Comparison of ENCODE assay signal across 34 cellular contexts in genomic region chr3:135214400-135214799, GRCh38.
"Had no signal": no experiment of that assay in that cellular context is flagged by ENCODE, and none has a peak within 500 bp of the region (broad histone marks: within the 10 kb centered on the region; RNA-seq: fewer than 3 reads in every experiment).

No MANE protein-coding gene starts in this region.

- H3K9me3 Mint-ChIP-seq: activated CD4-positive, alpha-beta T cell treated with anti-CD3 and anti-CD28 coated beads, Interleukin-2, amount 10 ng/mL, durations not matched to agents 7 days and 5 days; activated CD8-positive, alpha-beta T cell treated with anti-CD3 and anti-CD28 coated beads for 36 hours; activated naive CD4-positive, alpha-beta T cell treated with anti-CD3 and anti-CD28 coated beads for 36 hours; activated naive CD4-positive, alpha-beta T cell treated with anti-CD3 and anti-CD28 coated beads, Interleukin-2, amount 50 U/mL, for 24 hours; activated naive CD8-positive, alpha-beta T cell treated with anti-CD3 and anti-CD28 coated beads for 36 hours; activated naive CD8-positive, alpha-beta T cell treated with anti-CD3 and anti-CD28 coated beads, Interleukin-2, amount 50 U/mL, for 24 hours; activated T-helper 1 cell treated with anti-CD3 and anti-CD28 coated beads, Interleukin-12 subunit alpha, Interleukin-12 subunit beta, Interleukin-2, Interleukin-4 antibody, amounts not matched to agents 30 ng/mL and 10 ng/mL and 1 ng/mL, durations not matched to agents 14 hours and 24 hours and 36 hours; activated T-helper 2 cell treated with anti-CD3 and anti-CD28 coated beads, Interferon-gamma antibody, Interleukin-2, Interleukin-4, amounts not matched to agents 10 μg/mL and 5 μg/mL and 100 μg/mL, durations not matched to agents 14 hours and 24 hours and 36 hours; endodermal cell; T-helper 2 cell treated with Interferon-gamma antibody and Interleukin-4, amounts not matched to agents 5 μg/mL and 100 μg/mL, for 36 hours had no signal

- H3K4me3 ChIP-seq: adrenal gland, body of pancreas, breast epithelium, coronary artery, dorsolateral prefrontal cortex, heart right ventricle had no signal

- H3K27ac Mint-ChIP-seq: activated CD4-positive, alpha-beta T cell treated with anti-CD3 and anti-CD28 coated beads, Interleukin-2, amount 10 ng/mL, durations not matched to agents 7 days and 5 days; activated CD8-positive, alpha-beta memory T cell treated with anti-CD3 and anti-CD28 coated beads, Interleukin-2, amount 10 ng/mL, durations not matched to agents 7 days and 5 days; activated CD8-positive, alpha-beta T cell treated with anti-CD3 and anti-CD28 coated beads for 36 hours; activated naive CD4-positive, alpha-beta T cell treated with anti-CD3 and anti-CD28 coated beads for 36 hours; activated naive CD4-positive, alpha-beta T cell treated with anti-CD3 and anti-CD28 coated beads, Interleukin-2, amount 50 U/mL, for 24 hours; activated naive CD8-positive, alpha-beta T cell treated with anti-CD3 and anti-CD28 coated beads for 36 hours; activated naive CD8-positive, alpha-beta T cell treated with anti-CD3 and anti-CD28 coated beads, Interleukin-2, amount 50 U/mL, for 24 hours; activated T-helper 1 cell treated with anti-CD3 and anti-CD28 coated beads, Interleukin-12 subunit alpha, Interleukin-12 subunit beta, Interleukin-2, Interleukin-4 antibody, amounts not matched to agents 30 ng/mL and 10 ng/mL and 1 ng/mL, durations not matched to agents 14 hours and 24 hours and 36 hours; activated T-helper 2 cell treated with anti-CD3 and anti-CD28 coated beads, Interferon-gamma antibody, Interleukin-2, Interleukin-4, amounts not matched to agents 10 μg/mL and 5 μg/mL and 100 μg/mL, durations not matched to agents 14 hours and 24 hours and 36 hours; dendritic cell treated with granulocyte-macrophage colony-stimulating factor and Interleukin-4, amounts not matched to agents 40 ng/mL and 50 ng/mL, for 4 days; endodermal cell; T-helper 17 cell; T-helper 2 cell treated with Interferon-gamma antibody and Interleukin-4, amounts not matched to agents 5 μg/mL and 100 μg/mL, for 36 hours had no signal

- H3K4me1 Mint-ChIP-seq: activated CD4-positive, alpha-beta T cell treated with anti-CD3 and anti-CD28 coated beads, Interleukin-2, amount 10 ng/mL, durations not matched to agents 7 days and 5 days; activated CD8-positive, alpha-beta memory T cell treated with anti-CD3 and anti-CD28 coated beads, Interleukin-2, amount 10 ng/mL, durations not matched to agents 7 days and 5 days; activated naive CD4-positive, alpha-beta T cell treated with anti-CD3 and anti-CD28 coated beads, Interleukin-2, amount 50 U/mL, for 24 hours; activated naive CD8-positive, alpha-beta T cell treated with anti-CD3 and anti-CD28 coated beads for 36 hours; activated naive CD8-positive, alpha-beta T cell treated with anti-CD3 and anti-CD28 coated beads, Interleukin-2, amount 50 U/mL, for 24 hours; central memory CD8-positive, alpha-beta T cell; T-helper 17 cell had no signal

- H3K36me3 Mint-ChIP-seq: activated CD8-positive, alpha-beta memory T cell treated with anti-CD3 and anti-CD28 coated beads, Interleukin-2, amount 10 ng/mL, durations not matched to agents 7 days and 5 days; activated naive CD4-positive, alpha-beta T cell treated with anti-CD3 and anti-CD28 coated beads, Interleukin-2, amount 50 U/mL, for 24 hours; activated naive CD8-positive, alpha-beta T cell treated with anti-CD3 and anti-CD28 coated beads for 36 hours had no signal

- H3K27me3 ChIP-seq: adrenal gland, body of pancreas, breast epithelium, dorsolateral prefrontal cortex, heart right ventricle had no signal

- FAIRE-seq: frontal cortex had no signal

- H3K4me1 ChIP-seq: adrenal gland, body of pancreas, breast epithelium had no signal

- ATAC-seq: activated CD8-positive, alpha-beta memory T cell treated with anti-CD3 and anti-CD28 coated beads, Interleukin-2, amount 10 ng/mL, durations not matched to agents 7 days and 5 days; activated CD8-positive, alpha-beta T cell treated with anti-CD3 and anti-CD28 coated beads for 36 hours; activated naive CD8-positive, alpha-beta T cell treated with anti-CD3 and anti-CD28 coated beads, Interleukin-2, amount 50 U/mL, for 24 hours; body of pancreas; esophagus mucosa; T-helper 17 cell had no signal

- H3K27me3 Mint-ChIP-seq: activated CD4-positive, alpha-beta T cell treated with anti-CD3 and anti-CD28 coated beads, Interleukin-2, amount 10 ng/mL, durations not matched to agents 7 days and 5 days; activated CD8-positive, alpha-beta memory T cell treated with anti-CD3 and anti-CD28 coated beads, Interleukin-2, amount 10 ng/mL, durations not matched to agents 7 days and 5 days; activated naive CD4-positive, alpha-beta T cell treated with anti-CD3 and anti-CD28 coated beads, Interleukin-2, amount 50 U/mL, for 24 hours; central memory CD8-positive, alpha-beta T cell; T-helper 17 cell had no signal

- H3K36me3 ChIP-seq: adrenal gland, breast epithelium, heart right ventricle had no signal

- H3K27ac ChIP-seq: adrenal gland, body of pancreas, breast epithelium, coronary artery, dorsolateral prefrontal cortex, heart right ventricle had no signal

- H3K9me3 ChIP-seq: adrenal gland, body of pancreas, breast epithelium had no signal

- DNase-seq: activated CD4-positive, alpha-beta T cell treated with anti-CD3 and anti-CD28 coated beads for 1 hour; activated CD4-positive, alpha-beta T cell treated with anti-CD3 and anti-CD28 coated beads for 4 hours; activated CD4-positive, alpha-beta T cell treated with anti-CD3 and anti-CD28 coated beads, Interleukin-2, amount 10 ng/mL, durations not matched to agents 7 days and 5 days; activated CD4-positive, alpha-beta T cell treated with anti-CD3 and anti-CD28 coated beads, Interleukin-2, amount 50 U/mL, for 4 hours; activated CD8-positive, alpha-beta memory T cell treated with anti-CD3 and anti-CD28 coated beads, Interleukin-2, amount 10 ng/mL, durations not matched to agents 7 days and 5 days; activated CD8-positive, alpha-beta memory T cell treated with anti-CD3 and anti-CD28 coated beads, Interleukin-2, amount 50 U/mL, for 4 hours; activated CD8-positive, alpha-beta T cell treated with anti-CD3 and anti-CD28 coated beads for 36 hours; activated effector memory CD4-positive, alpha-beta T cell treated with anti-CD3 and anti-CD28 coated beads, Interleukin-2, amount 50 U/mL, for 16 hours; activated naive CD4-positive, alpha-beta T cell treated with anti-CD3 and anti-CD28 coated beads for 36 hours; activated naive CD8-positive, alpha-beta T cell treated with anti-CD3 and anti-CD28 coated beads for 36 hours; activated naive CD8-positive, alpha-beta T cell treated with anti-CD3 and anti-CD28 coated beads, Interleukin-2, amount 50 U/mL, for 24 hours; activated T-cell treated with anti-CD3 and anti-CD28 coated beads, Interleukin-2, amount 50 U/mL, for 1 hour; activated T-cell treated with anti-CD3 and anti-CD28 coated beads, Interleukin-2, amount 50 U/mL, for 48 hours; aorta; body of pancreas; dorsolateral prefrontal cortex; effector memory CD4-positive, alpha-beta T cell; endodermal cell; foreskin fibroblast; heart right ventricle; T-helper 1 cell; T-helper 17 cell; T1000 had no signal

- H3K4me3 Mint-ChIP-seq: activated CD4-positive, alpha-beta T cell treated with anti-CD3 and anti-CD28 coated beads, Interleukin-2, amount 10 ng/mL, durations not matched to agents 7 days and 5 days; activated CD8-positive, alpha-beta memory T cell treated with anti-CD3 and anti-CD28 coated beads, Interleukin-2, amount 10 ng/mL, durations not matched to agents 7 days and 5 days; activated CD8-positive, alpha-beta T cell treated with anti-CD3 and anti-CD28 coated beads for 36 hours; activated naive CD4-positive, alpha-beta T cell treated with anti-CD3 and anti-CD28 coated beads for 36 hours; activated naive CD4-positive, alpha-beta T cell treated with anti-CD3 and anti-CD28 coated beads, Interleukin-2, amount 50 U/mL, for 24 hours; activated naive CD8-positive, alpha-beta T cell treated with anti-CD3 and anti-CD28 coated beads for 36 hours; activated naive CD8-positive, alpha-beta T cell treated with anti-CD3 and anti-CD28 coated beads, Interleukin-2, amount 50 U/mL, for 24 hours; activated T-helper 1 cell treated with anti-CD3 and anti-CD28 coated beads, Interleukin-12 subunit alpha, Interleukin-12 subunit beta, Interleukin-2, Interleukin-4 antibody, amounts not matched to agents 30 ng/mL and 10 ng/mL and 1 ng/mL, durations not matched to agents 14 hours and 24 hours and 36 hours; central memory CD8-positive, alpha-beta T cell; dendritic cell treated with granulocyte-macrophage colony-stimulating factor and Interleukin-4, amounts not matched to agents 40 ng/mL and 50 ng/mL, for 4 days; endodermal cell; T-helper 17 cell; T-helper 2 cell treated with Interferon-gamma antibody and Interleukin-4, amounts not matched to agents 5 μg/mL and 100 μg/mL, for 36 hours had no signal
